Comparison of ENCODE assay signal across 1 cellular context in genomic region chr13:94700051-94700535, GRCh38.
TF ChIP-seq lines count a peak whose summit lies in the region.

No MANE protein-coding gene starts in this region.

TF ChIP-seq in HepG2, 621 proteins besides CTCF, POLR2A, EP300 and RAD21 (continued from another document):
- TF ChIP-seq ZNF503 (CRISPR knock-in tag; IDR thresholded peaks at IDR 0.05) = no peak
- no peak for TF ChIP-seq DZIP1 (CRISPR knock-in tag; IDR thresholded peaks at IDR 0.05)
- no peak for TF ChIP-seq ATF1 (CRISPR knock-in tag; IDR thresholded peaks at IDR 0.05)
- TF ChIP-seq TMF1 (CRISPR knock-in tag; IDR thresholded peaks at IDR 0.05; ENCODE audit: low read depth) = no peak
- no peak for TF ChIP-seq ADNP (CRISPR knock-in tag; IDR thresholded peaks at IDR 0.05)
- TF ChIP-seq ZNF781 (CRISPR knock-in tag; IDR thresholded peaks at IDR 0.05; ENCODE audit: borderline replicate concordance, not compliant biosample characterization) = no peak
- TF ChIP-seq ZFY (CRISPR knock-in tag; IDR thresholded peaks at IDR 0.05) = no peak
- TF ChIP-seq CCDC6 (CRISPR knock-in tag; IDR thresholded peaks at IDR 0.05) = no peak
- no peak for TF ChIP-seq ATF7 (IDR thresholded peaks at IDR 0.05)
- no peak for TF ChIP-seq ATF7 (CRISPR knock-in tag; IDR thresholded peaks at IDR 0.05)
- TF ChIP-seq RFX5 (IDR thresholded peaks at IDR 0.05; ENCODE audit: low read depth, low read length) = no peak
- TF ChIP-seq TCF12 (IDR thresholded peaks at IDR 0.05) = no peak
- TF ChIP-seq TCF12 (CRISPR knock-in tag; IDR thresholded peaks at IDR 0.05) = no peak
- TF ChIP-seq NFE2L1 (CRISPR knock-in tag; IDR thresholded peaks at IDR 0.05; ENCODE audit: borderline replicate concordance) = no peak
- no peak for TF ChIP-seq ZNF34 (CRISPR knock-in tag; IDR thresholded peaks at IDR 0.05; ENCODE audit: borderline replicate concordance)
- no peak for TF ChIP-seq YEATS2 (CRISPR knock-in tag; IDR thresholded peaks at IDR 0.05; ENCODE audit: borderline replicate concordance)
- TF ChIP-seq ZNF496 (CRISPR knock-in tag; IDR thresholded peaks at IDR 0.05; ENCODE audit: insufficient replicate concordance) = no peak
- TF ChIP-seq RELA (CRISPR knock-in tag; IDR thresholded peaks at IDR 0.05) = no peak
- no peak for TF ChIP-seq CSRNP1 (CRISPR knock-in tag; IDR thresholded peaks at IDR 0.05)
